Comparison of ENCODE assay signal across 13 cellular contexts in the genomic region with DNA sequence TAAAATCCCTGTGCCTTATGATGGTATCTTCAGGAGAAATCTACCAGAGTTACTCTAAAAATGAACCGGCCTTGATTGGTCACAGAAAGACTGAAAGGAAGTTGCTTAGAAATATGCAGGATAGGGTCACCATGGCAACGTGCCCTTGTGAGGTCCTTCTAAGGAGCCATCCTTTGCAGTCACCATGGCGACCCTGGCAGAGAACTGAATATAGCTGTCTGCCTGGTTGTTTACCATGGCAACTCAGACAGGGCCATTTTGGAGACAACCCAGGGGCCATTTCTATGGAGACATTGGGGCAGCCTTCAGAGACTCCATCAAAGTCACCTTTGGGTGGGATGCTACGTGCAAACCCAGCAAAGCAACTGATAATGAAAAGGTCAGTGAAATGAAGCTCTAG. TPM values are rescaled to one million over a fixed set of nuclear protein-coding genes. Genes with fewer than 3 reads are reported as not detected.
DNase-seq lines count a peak whose midpoint lies in the region; ATAC-seq, FAIRE-seq and TF ChIP-seq lines count a peak whose summit lies in the region.
"Had no signal": no experiment of that assay in that cellular context is flagged by ENCODE, and none has a peak within 500 bp of the region (broad histone marks: within the 10 kb centered on the region; RNA-seq: fewer than 3 reads in every experiment).

No MANE protein-coding gene starts in this region.

- no peak for FAIRE-seq in RCC 7860 (lab: Jason Lieb, UNC)

- no peaks in the 10 kb centered on the region for H3K9me3 Mint-ChIP-seq in activated naive CD4-positive, alpha-beta T cell treated with anti-CD3 and anti-CD28 coated beads, Interleukin-2, amount 50 U/mL, for 72 hours
- H3K9me3 Mint-ChIP-seq: activated B cell treated with CpG ODN at 0.5 μM for 24 hours had no signal

- H3K36me3 Mint-ChIP-seq in activated naive CD4-positive, alpha-beta T cell treated with anti-CD3 and anti-CD28 coated beads, Interleukin-2, amount 50 U/mL, for 72 hours, result no peaks in the 10 kb centered on the region

- ATAC-seq in GM19035 (IDR thresholded peaks at IDR 0.05; ENCODE audit: unreplicated experiment), result no peak
- no peak for ATAC-seq in HG02678 (IDR thresholded peaks at IDR 0.05; ENCODE audit: unreplicated experiment)
- ATAC-seq in activated naive CD4-positive, alpha-beta T cell treated with anti-CD3 and anti-CD28 coated beads, Interleukin-2, amount 50 U/mL, for 72 hours, result no peak

- H3K4me3 ChIP-seq in choroid plexus epithelial cell (ENCODE audit: low read depth, low read length), result no peak overlapping the region
- H3K4me3 ChIP-seq: Peyer's patch had no signal

- no peak overlapping the region for H3K27ac Mint-ChIP-seq in activated naive CD4-positive, alpha-beta T cell treated with anti-CD3 and anti-CD28 coated beads, Interleukin-2, amount 50 U/mL, for 72 hours
- H3K27ac Mint-ChIP-seq: activated B cell treated with CpG ODN at 0.5 μM for 24 hours had no signal

- DNase-seq in COR-L47 (lab: John Stamatoyannopoulos, UW) (peak; percentile 67), NCI-H2227 (lab: John Stamatoyannopoulos, UW; ENCODE audit: unreplicated experiment) (peak; percentile 91), choroid plexus epithelial cell (ENCODE audit: low read depth) (peak; percentile 50), iris pigment epithelial cell (ENCODE audit: low read depth) (peak; percentile 21), RCC 7860 (ENCODE audit: low spot score) (no peak)
- no peak for DNase-seq in activated naive CD4-positive, alpha-beta T cell treated with anti-CD3 and anti-CD28 coated beads, Interleukin-2, amount 50 U/mL, for 72 hours (ENCODE audit: low spot score in 2 of 2)
- DNase-seq: activated B cell treated with CpG ODN at 0.5 μM for 24 hours; cortex of kidney; NCI-H1092 treated with DMSO at 0.1 percent for 48 hours; Peyer's patch; stimulated activated CD8-positive, alpha-beta memory T cell treated with anti-CD3 and anti-CD28 coated beads, Interleukin-4, amount 100 ng/mL, for 48 hours had no signal

- no peak for TF ChIP-seq CTCF in choroid plexus epithelial cell (conservative IDR thresholded peaks at IDR 0.05; ENCODE audit: low read depth, low read length)

RNA-seq across cellular contexts. Expression of a gene that starts 43.0 kb away (rescaled TPM):
- total RNA-seq in activated naive CD4-positive, alpha-beta T cell treated with anti-CD3 and anti-CD28 coated beads, Interleukin-2, amount 50 U/mL, for 72 hours, result 1 to 10 TPM in 1 of 2 donors, under 1 TPM in 1; 0.84 to 1.1 TPM
- total RNA-seq: activated B cell treated with CpG ODN at 0.5 μM for 24 hours had no signal

Comparison
In these comparisons a context has a peak if more than half of its experiments do, and no peak if none do; other contexts are left out.
1. DNase-seq: peak in COR-L47 (single experiment), NCI-H2227 (single experiment), choroid plexus epithelial cell (single experiment) and iris pigment epithelial cell (single experiment); none in activated naive CD4-positive, alpha-beta T cell treated with anti-CD3 and anti-CD28 coated beads, Interleukin-2, amount 50 U/mL, for 72 hours (0 of 2) and RCC 7860 (single experiment).